Comparison of ENCODE assay signal across 1 cellular context in the genomic region with DNA sequence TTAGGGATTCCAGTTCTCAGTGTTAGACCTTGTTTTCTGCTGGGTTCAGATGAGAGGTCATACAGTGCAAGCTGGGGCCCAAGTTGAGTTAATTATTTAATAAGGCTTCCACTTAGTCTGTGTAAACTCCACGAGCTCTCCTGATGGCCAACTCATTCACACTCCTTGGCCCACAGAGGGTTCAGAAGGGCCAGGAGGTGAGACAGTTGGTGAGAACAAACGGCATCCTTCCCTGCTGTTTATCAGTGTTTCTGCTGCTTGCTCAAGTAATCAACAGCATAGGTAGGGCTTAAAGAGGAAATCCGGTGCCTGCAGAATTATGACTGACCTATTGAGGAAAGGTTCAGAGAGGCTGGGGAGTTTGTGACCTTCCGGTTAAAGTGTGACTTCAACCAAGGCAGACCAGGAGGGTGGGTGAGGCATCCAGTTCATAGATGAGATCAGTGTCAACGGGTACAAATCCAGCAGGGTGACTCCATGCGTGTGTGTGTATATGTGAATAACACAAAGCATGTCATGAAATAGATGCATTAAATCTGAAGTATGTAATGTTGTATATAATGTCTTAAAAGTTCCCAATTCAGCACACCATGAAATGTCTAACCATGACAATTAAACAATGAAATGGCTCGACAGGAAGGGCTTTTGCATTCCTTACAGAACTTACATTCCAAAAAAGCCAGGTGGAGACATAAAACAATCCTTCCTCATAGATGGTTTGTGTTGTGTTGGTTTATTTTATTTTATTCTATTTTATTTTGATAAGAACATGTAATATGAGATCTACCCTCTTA.
TF ChIP-seq lines count a peak whose summit lies in the region.

No MANE protein-coding gene starts in this region.

TF ChIP-seq in HepG2, 621 proteins besides CTCF, POLR2A, EP300 and RAD21 (continued from another document and continues in another):
- TF ChIP-seq, protein P1, sequence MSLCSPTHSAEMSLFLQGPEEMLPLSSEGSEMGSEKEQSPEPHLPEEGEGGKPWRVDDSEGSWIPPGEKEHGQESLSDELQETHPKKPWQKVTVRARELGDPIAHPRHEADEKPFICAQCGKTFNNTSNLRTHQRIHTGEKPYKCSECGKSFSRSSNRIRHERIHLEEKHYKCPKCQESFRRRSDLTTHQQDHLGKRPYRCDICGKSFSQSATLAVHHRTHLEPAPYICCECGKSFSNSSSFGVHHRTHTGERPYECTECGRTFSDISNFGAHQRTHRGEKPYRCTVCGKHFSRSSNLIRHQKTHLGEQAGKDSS (CRISPR knock-in tag; IDR thresholded peaks at IDR 0.05; ENCODE audit: borderline replicate concordance, low read depth) = peak; percentile 93; the same call in 1 of the 2 replicates
- no peak for TF ChIP-seq MTF2 (CRISPR knock-in tag; IDR thresholded peaks at IDR 0.05; ENCODE audit: borderline replicate concordance)
- peak; percentile 82 for TF ChIP-seq THAP11 (CRISPR knock-in tag; IDR thresholded peaks at IDR 0.05)
- TF ChIP-seq, protein P2, sequence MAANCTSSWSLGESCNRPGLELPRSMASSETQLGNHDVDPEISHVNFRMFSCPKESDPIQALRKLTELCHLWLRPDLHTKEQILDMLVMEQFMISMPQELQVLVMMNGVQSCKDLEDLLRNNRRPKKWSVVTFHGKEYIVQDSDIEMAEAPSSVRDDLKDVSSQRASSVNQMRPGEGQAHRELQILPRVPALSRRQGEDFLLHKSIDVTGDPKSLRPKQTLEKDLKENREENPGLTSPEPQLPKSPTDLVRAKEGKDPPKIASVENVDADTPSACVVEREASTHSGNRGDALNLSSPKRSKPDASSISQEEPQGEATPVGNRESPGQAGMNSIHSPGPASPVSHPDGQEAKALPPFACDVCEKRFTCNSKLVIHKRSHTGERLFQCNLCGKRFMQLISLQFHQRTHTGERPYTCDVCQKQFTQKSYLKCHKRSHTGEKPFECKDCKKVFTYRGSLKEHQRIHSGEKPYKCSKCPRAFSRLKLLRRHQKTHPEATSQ (CRISPR knock-in tag; IDR thresholded peaks at IDR 0.05; ENCODE audit: borderline replicate concordance) = peak; percentile 56; the same call in 1 of the 2 replicates
- TF ChIP-seq, protein P3, sequence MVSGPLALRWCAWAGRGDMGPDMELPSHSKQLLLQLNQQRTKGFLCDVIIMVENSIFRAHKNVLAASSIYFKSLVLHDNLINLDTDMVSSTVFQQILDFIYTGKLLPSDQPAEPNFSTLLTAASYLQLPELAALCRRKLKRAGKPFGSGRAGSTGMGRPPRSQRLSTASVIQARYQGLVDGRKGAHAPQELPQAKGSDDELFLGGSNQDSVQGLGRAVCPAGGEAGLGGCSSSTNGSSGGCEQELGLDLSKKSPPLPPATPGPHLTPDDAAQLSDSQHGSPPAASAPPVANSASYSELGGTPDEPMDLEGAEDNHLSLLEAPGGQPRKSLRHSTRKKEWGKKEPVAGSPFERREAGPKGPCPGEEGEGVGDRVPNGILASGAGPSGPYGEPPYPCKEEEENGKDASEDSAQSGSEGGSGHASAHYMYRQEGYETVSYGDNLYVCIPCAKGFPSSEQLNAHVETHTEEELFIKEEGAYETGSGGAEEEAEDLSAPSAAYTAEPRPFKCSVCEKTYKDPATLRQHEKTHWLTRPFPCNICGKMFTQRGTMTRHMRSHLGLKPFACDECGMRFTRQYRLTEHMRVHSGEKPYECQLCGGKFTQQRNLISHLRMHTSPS (CRISPR knock-in tag; IDR thresholded peaks at IDR 0.05; ENCODE audit: low read depth) = peak; percentile 78
- TF ChIP-seq ZNF878 (CRISPR knock-in tag; IDR thresholded peaks at IDR 0.05) = peak; percentile 94; the same call in 1 of the 2 replicates
- TF ChIP-seq ZNF430 (CRISPR knock-in tag; IDR thresholded peaks at IDR 0.05) = peak; percentile 98
- TF ChIP-seq ZNF510 (CRISPR knock-in tag; IDR thresholded peaks at IDR 0.05; ENCODE audit: low read depth) = peak; percentile 88; the same call in 1 of the 2 replicates
- no peak for TF ChIP-seq ZNF816 (CRISPR knock-in tag; IDR thresholded peaks at IDR 0.05; ENCODE audit: borderline replicate concordance)
- TF ChIP-seq TGIF2 (CRISPR knock-in tag; IDR thresholded peaks at IDR 0.05) = peak; percentile 69; the same call in 1 of the 2 replicates
- TF ChIP-seq ZNF557 (CRISPR knock-in tag; IDR thresholded peaks at IDR 0.05) = peak; percentile 23; the same call in 1 of the 2 replicates
- TF ChIP-seq FOSL1 (CRISPR knock-in tag; IDR thresholded peaks at IDR 0.05; ENCODE audit: borderline replicate concordance) = no peak
- TF ChIP-seq ZNF652 (CRISPR knock-in tag; IDR thresholded peaks at IDR 0.05; ENCODE audit: borderline replicate concordance, low read depth) = 0 out of 2 replicates have a peak, but pooled peaks have one; percentile 7
- TF ChIP-seq, protein P4, sequence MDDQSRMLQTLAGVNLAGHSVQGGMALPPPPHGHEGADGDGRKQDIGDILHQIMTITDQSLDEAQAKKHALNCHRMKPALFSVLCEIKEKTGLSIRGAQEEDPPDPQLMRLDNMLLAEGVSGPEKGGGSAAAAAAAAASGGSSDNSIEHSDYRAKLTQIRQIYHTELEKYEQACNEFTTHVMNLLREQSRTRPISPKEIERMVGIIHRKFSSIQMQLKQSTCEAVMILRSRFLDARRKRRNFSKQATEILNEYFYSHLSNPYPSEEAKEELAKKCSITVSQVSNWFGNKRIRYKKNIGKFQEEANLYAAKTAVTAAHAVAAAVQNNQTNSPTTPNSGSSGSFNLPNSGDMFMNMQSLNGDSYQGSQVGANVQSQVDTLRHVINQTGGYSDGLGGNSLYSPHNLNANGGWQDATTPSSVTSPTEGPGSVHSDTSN (CRISPR knock-in tag; IDR thresholded peaks at IDR 0.05; ENCODE audit: borderline replicate concordance) = no peak
- TF ChIP-seq YEATS4 (CRISPR knock-in tag; IDR thresholded peaks at IDR 0.05; ENCODE audit: borderline replicate concordance) = peak; percentile 69; the same call in 1 of the 2 replicates
- TF ChIP-seq ZNF616 (CRISPR knock-in tag; IDR thresholded peaks at IDR 0.05; ENCODE audit: low read depth) = no peak
- peak; percentile 70 for TF ChIP-seq CCAR2 (optimal IDR thresholded peaks at IDR 0.05; ENCODE audit: low read depth, low read length)
- TF ChIP-seq ISX (CRISPR knock-in tag; conservative IDR thresholded peaks at IDR 0.05) = no peak
- peak; percentile 36 for TF ChIP-seq SMC3 (IDR thresholded peaks at IDR 0.05; ENCODE audit: low read length)
- TF ChIP-seq, protein P5, sequence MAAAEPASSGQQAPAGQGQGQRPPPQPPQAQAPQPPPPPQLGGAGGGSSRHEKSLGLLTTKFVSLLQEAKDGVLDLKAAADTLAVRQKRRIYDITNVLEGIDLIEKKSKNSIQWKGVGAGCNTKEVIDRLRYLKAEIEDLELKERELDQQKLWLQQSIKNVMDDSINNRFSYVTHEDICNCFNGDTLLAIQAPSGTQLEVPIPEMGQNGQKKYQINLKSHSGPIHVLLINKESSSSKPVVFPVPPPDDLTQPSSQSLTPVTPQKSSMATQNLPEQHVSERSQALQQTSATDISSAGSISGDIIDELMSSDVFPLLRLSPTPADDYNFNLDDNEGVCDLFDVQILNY (CRISPR knock-in tag; conservative IDR thresholded peaks at IDR 0.05) = no peak
- TF ChIP-seq, protein P6, sequence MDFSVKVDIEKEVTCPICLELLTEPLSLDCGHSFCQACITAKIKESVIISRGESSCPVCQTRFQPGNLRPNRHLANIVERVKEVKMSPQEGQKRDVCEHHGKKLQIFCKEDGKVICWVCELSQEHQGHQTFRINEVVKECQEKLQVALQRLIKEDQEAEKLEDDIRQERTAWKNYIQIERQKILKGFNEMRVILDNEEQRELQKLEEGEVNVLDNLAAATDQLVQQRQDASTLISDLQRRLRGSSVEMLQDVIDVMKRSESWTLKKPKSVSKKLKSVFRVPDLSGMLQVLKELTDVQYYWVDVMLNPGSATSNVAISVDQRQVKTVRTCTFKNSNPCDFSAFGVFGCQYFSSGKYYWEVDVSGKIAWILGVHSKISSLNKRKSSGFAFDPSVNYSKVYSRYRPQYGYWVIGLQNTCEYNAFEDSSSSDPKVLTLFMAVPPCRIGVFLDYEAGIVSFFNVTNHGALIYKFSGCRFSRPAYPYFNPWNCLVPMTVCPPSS (IDR thresholded peaks at IDR 0.05) = no peak
- TF ChIP-seq HDAC1 (CRISPR knock-in tag; IDR thresholded peaks at IDR 0.05) = peak; percentile 72
- TF ChIP-seq, protein P7, sequence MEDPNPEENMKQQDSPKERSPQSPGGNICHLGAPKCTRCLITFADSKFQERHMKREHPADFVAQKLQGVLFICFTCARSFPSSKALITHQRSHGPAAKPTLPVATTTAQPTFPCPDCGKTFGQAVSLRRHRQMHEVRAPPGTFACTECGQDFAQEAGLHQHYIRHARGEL (CRISPR knock-in tag; IDR thresholded peaks at IDR 0.05) = no peak
- no peak for TF ChIP-seq TCF12 (IDR thresholded peaks at IDR 0.05)
- peak; percentile 79; the same call in 1 of the 2 replicates for TF ChIP-seq TCF12 (CRISPR knock-in tag; IDR thresholded peaks at IDR 0.05)
- TF ChIP-seq KDM6A (CRISPR knock-in tag; IDR thresholded peaks at IDR 0.05; ENCODE audit: low read depth) = peak; percentile 97
- TF ChIP-seq ZSCAN21 (CRISPR knock-in tag; IDR thresholded peaks at IDR 0.05; ENCODE audit: borderline replicate concordance) = peak; percentile 79; the same call in 1 of the 2 replicates
- TF ChIP-seq, protein P8, sequence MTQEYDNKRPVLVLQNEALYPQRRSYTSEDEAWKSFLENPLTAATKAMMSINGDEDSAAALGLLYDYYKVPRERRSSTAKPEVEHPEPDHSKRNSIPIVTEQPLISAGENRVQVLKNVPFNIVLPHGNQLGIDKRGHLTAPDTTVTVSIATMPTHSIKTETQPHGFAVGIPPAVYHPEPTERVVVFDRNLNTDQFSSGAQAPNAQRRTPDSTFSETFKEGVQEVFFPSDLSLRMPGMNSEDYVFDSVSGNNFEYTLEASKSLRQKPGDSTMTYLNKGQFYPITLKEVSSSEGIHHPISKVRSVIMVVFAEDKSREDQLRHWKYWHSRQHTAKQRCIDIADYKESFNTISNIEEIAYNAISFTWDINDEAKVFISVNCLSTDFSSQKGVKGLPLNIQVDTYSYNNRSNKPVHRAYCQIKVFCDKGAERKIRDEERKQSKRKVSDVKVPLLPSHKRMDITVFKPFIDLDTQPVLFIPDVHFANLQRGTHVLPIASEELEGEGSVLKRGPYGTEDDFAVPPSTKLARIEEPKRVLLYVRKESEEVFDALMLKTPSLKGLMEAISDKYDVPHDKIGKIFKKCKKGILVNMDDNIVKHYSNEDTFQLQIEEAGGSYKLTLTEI (CRISPR knock-in tag; conservative IDR thresholded peaks at IDR 0.05) = no peak
- peak; percentile 97 for TF ChIP-seq MEF2D (CRISPR knock-in tag; IDR thresholded peaks at IDR 0.05)
- TF ChIP-seq ZNF775 (CRISPR knock-in tag; IDR thresholded peaks at IDR 0.05; ENCODE audit: borderline replicate concordance) = peak; percentile 89; the same call in 1 of the 2 replicates
- TF ChIP-seq HES4 (CRISPR knock-in tag; IDR thresholded peaks at IDR 0.05; ENCODE audit: borderline replicate concordance) = no peak
- TF ChIP-seq ZNF850 (CRISPR knock-in tag; conservative IDR thresholded peaks at IDR 0.05) = no peak
- TF ChIP-seq TBL1XR1 (IDR thresholded peaks at IDR 0.05; ENCODE audit: borderline replicate concordance, low read length, partially characterized antibody) = peak; percentile 85
- peak; percentile 33; the same call in 1 of the 2 replicates for TF ChIP-seq KDM5B (CRISPR knock-in tag; IDR thresholded peaks at IDR 0.05; ENCODE audit: borderline replicate concordance)
- TF ChIP-seq, protein P9, sequence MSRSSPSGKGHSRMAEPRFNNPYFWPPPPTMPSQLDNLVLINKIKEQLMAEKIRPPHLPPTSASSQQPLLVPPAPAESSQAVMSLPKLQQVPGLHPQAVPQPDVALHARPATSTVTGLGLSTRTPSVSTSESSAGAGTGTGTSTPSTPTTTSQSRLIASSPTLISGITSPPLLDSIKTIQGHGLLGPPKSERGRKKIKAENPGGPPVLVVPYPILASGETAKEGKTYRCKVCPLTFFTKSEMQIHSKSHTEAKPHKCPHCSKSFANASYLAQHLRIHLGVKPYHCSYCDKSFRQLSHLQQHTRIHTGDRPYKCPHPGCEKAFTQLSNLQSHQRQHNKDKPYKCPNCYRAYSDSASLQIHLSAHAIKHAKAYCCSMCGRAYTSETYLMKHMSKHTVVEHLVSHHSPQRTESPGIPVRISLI (CRISPR knock-in tag; IDR thresholded peaks at IDR 0.05; ENCODE audit: borderline replicate concordance) = peak; percentile 74; the same call in 1 of the 2 replicates
- TF ChIP-seq SAFB2 (CRISPR knock-in tag; IDR thresholded peaks at IDR 0.05; ENCODE audit: borderline replicate concordance, low read depth) = peak; percentile 64; the same call in 1 of the 2 replicates
- no peak for TF ChIP-seq ZNF24 (IDR thresholded peaks at IDR 0.05)
- TF ChIP-seq, protein P10, sequence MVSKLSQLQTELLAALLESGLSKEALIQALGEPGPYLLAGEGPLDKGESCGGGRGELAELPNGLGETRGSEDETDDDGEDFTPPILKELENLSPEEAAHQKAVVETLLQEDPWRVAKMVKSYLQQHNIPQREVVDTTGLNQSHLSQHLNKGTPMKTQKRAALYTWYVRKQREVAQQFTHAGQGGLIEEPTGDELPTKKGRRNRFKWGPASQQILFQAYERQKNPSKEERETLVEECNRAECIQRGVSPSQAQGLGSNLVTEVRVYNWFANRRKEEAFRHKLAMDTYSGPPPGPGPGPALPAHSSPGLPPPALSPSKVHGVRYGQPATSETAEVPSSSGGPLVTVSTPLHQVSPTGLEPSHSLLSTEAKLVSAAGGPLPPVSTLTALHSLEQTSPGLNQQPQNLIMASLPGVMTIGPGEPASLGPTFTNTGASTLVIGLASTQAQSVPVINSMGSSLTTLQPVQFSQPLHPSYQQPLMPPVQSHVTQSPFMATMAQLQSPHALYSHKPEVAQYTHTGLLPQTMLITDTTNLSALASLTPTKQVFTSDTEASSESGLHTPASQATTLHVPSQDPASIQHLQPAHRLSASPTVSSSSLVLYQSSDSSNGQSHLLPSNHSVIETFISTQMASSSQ (IDR thresholded peaks at IDR 0.05; ENCODE audit: low read depth) = peak; percentile 100
- TF ChIP-seq, protein P10 (CRISPR knock-in tag; IDR thresholded peaks at IDR 0.05; ENCODE audit: borderline replicate concordance) = peak; percentile 100
- 0 out of 2 replicates have a peak, but pooled peaks have one; percentile 62 for TF ChIP-seq ZNF567 (CRISPR knock-in tag; IDR thresholded peaks at IDR 0.05; ENCODE audit: borderline replicate concordance)
- TF ChIP-seq, protein P11, sequence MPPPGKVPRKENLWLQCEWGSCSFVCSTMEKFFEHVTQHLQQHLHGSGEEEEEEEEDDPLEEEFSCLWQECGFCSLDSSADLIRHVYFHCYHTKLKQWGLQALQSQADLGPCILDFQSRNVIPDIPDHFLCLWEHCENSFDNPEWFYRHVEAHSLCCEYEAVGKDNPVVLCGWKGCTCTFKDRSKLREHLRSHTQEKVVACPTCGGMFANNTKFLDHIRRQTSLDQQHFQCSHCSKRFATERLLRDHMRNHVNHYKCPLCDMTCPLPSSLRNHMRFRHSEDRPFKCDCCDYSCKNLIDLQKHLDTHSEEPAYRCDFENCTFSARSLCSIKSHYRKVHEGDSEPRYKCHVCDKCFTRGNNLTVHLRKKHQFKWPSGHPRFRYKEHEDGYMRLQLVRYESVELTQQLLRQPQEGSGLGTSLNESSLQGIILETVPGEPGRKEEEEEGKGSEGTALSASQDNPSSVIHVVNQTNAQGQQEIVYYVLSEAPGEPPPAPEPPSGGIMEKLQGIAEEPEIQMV (CRISPR knock-in tag; IDR thresholded peaks at IDR 0.05; ENCODE audit: low read depth) = peak; percentile 91
